In the genomic region with DNA sequence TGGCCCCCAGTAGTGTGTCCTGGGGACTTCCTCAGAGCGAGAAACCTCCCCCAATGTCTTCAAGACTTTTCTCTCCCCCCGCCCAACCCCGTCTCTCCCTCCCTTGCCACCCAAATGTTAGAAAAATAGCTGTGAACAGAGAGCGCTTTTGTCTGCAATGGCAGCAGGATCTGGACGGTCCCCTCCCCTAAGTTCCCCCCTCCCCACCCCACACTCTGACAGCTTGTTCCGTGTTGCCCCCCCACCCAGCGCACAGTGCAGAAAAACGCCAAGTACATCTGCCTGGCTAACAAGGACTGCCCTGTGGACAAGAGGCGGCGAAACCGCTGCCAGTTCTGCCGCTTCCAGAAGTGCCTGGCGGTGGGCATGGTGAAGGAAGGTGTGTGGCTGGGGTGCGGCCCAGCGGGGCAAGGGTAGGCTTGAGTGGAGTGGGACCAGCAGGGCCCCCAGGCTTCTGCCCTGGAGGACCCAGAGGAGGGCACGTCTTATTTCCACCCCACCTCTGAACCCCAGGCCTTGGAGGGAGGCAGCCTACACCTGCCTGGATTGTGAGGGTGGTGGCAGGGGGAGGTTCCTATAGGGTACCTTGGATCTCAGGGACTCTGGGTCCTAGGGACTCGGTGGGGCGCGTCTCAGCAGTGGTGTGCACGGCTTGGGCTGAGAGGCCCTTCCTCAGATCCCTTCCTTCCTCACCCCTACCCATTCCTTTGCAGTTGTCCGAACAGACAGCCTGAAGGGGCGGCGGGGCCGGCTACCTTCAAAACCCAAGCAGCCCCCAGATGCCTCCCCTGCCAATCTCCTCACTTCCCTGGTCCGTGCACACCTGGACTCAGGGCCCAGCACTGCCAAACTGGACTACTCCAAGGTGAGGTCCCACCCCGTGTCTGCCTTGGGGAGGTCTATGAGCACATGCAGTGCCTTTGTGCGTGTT, we compare ENCODE assay signal across 15 cellular contexts. TPM values are rescaled to one million over a fixed set of nuclear protein-coding genes. Genes with fewer than 3 reads are reported as not detected.
DNase-seq lines count a peak whose midpoint lies in the region; ATAC-seq lines count a peak whose summit lies in the region.
"Had no signal": no experiment of that assay in that cellular context is flagged by ENCODE, and none has a peak within 500 bp of the region (broad histone marks: within the 10 kb centered on the region; RNA-seq: fewer than 3 reads in every experiment).

No MANE protein-coding gene starts in this region.

- DNase-seq in left cardiac atrium (peak; percentile 49), cardiac septum (ENCODE audit: low spot score) (no peak), epidermal melanocyte (ENCODE audit: insufficient read length, low spot score) (peak; percentile 48), nucleus accumbens (lab: John Stamatoyannopoulos, UW) (peak in 46 of 56 donors; percentile 14 to 84 (median 68)), T-helper 1 cell (no peak), NCI-H82 treated with DMSO at 0.1 percent for 48 hours (lab: John Stamatoyannopoulos, UW; ENCODE audit: unreplicated experiment) (no peak), NCI-H345 (lab: John Stamatoyannopoulos, UW) (no peak)
- DNase-seq: activated CD4-positive, alpha-beta T cell treated with anti-CD3 and anti-CD28 coated beads, Interleukin-2, amount 10 ng/mL, durations not matched to agents 7 days and 5 days; NK-92 treated with Interleukin-12 subunit alpha and Interleukin-12 subunit beta, amount 100 ng/mL, for 24 hours; stimulated activated CD4-positive, alpha-beta T cell treated with anti-CD3 and anti-CD28 coated beads, Interleukin-2, amount 100 ng/mL, for 48 hours had no signal

- no peak for ATAC-seq in left cardiac atrium
- ATAC-seq: body of pancreas; stimulated activated memory B cell treated with anti-CD40 and anti-IgM and Interleukin-4, amounts not matched to agents 10 μg/mL and 1 μg/mL and 100 μg/mL, for 72 hours had no signal

- intact Hi-C loops in left cardiac atrium (cut with DNase I) (no loop called here), cardiac septum (cut with DNase I) (no loop called here)

- H3K27ac ChIP-seq in temporal lobe (ENCODE audit: low read depth, low read length): peak overlapping the region; percentile 87

RNA-seq across cellular contexts. Expression of a gene that starts 4.8 kb away (rescaled TPM):
- total RNA-seq in left cardiac atrium: 100 to 1,000 TPM in 1 of 2 donors, 10 to 100 TPM in 1; 85.6 to 172 TPM
- total RNA-seq in cardiac septum: 76.3 TPM
- 10.1 TPM for total RNA-seq in temporal lobe

RNA-seq across cellular contexts. Expression of a gene that starts 13.7 kb away (rescaled TPM):
- total RNA-seq in left cardiac atrium (10 to 100 TPM; 25.2 to 28.7 TPM), cardiac septum (23.2 TPM), temporal lobe (15.0 TPM)

RNA-seq across cellular contexts. Expression of a gene that starts 23.5 kb away (rescaled TPM):
- total RNA-seq in left cardiac atrium (under 1 TPM in 1 of 2 donors, not detected in 1; 0.27 TPM), cardiac septum (not detected), temporal lobe (not detected)
- total RNA-seq: activated CD4-positive, alpha-beta T cell treated with anti-CD3 and anti-CD28 coated beads, Interleukin-2, amount 10 ng/mL, durations not matched to agents 7 days and 5 days; frontal cortex; T-helper 2 cell treated with Interferon-gamma antibody and Interleukin-4, amounts not matched to agents 100 ng/mL and 5 ng/mL, for 36 hours had no signal

RNA-seq across cellular contexts. Expression of a gene that starts 49.3 kb away (rescaled TPM):
- total RNA-seq in left cardiac atrium (10 to 100 TPM; 25.3 to 44.0 TPM), cardiac septum (27.5 TPM), temporal lobe (1.5 TPM)

Comparison
In these comparisons a context has a peak if more than half of its experiments do, and no peak if none do; other contexts are left out.
1. DNase-seq: peak in left cardiac atrium (single experiment), epidermal melanocyte (single experiment) and nucleus accumbens (46 of 56); none in cardiac septum (single experiment), T-helper 1 cell (0 of 5), NCI-H82 treated with DMSO at 0.1 percent for 48 hours (single experiment) and NCI-H345 (single experiment).